In genomic region chr20:36631651-36632050, GRCh38 we compare ENCODE assay signal across 1 cellular context.
TF ChIP-seq lines count a peak whose summit lies in the region.

No MANE protein-coding gene starts in this region.

TF ChIP-seq in HepG2, 621 proteins besides CTCF, POLR2A, EP300 and RAD21:
- TF ChIP-seq ZNF430 (CRISPR knock-in tag; IDR thresholded peaks at IDR 0.05) (no peak), ZNF331 (CRISPR knock-in tag; IDR thresholded peaks at IDR 0.05) (no peak), NR1H2 (CRISPR knock-in tag; IDR thresholded peaks at IDR 0.05; ENCODE audit: borderline replicate concordance, low read depth) (0 out of 2 replicates have a peak, but pooled peaks have one; percentile 36), KLF15 (CRISPR knock-in tag; IDR thresholded peaks at IDR 0.05; ENCODE audit: borderline replicate concordance) (0 out of 2 replicates have a peak, but pooled peaks have one; percentile 12), CEBPB (IDR thresholded peaks at IDR 0.05; ENCODE audit: borderline replicate concordance, low read depth, low read length) (0 out of 2 replicates have a peak, but pooled peaks have one; percentile 3), NFE2 (CRISPR knock-in tag; IDR thresholded peaks at IDR 0.05) (no peak), JUN (CRISPR knock-in tag; IDR thresholded peaks at IDR 0.05) (no peak), RAD51 (IDR thresholded peaks at IDR 0.05; ENCODE audit: borderline replicate concordance) (no peak), ZNF138 (CRISPR knock-in tag; IDR thresholded peaks at IDR 0.05; ENCODE audit: low read depth) (0 out of 2 replicates have a peak, but pooled peaks have one; percentile 37), ZNF574 (CRISPR knock-in tag; IDR thresholded peaks at IDR 0.05) (0 out of 2 replicates have a peak, but pooled peaks have one; percentile 17)
